Comparison of ENCODE assay signal across 11 cellular contexts in genomic region chr5:150142800-150143724, GRCh38.
A peak's percentile ranks its signal among the peaks of the same experiment; 100 is the strongest.
DNase-seq lines count a peak whose midpoint lies in the region; ATAC-seq and TF ChIP-seq lines count a peak whose summit lies in the region.
"Had no signal": no experiment of that assay in that cellular context is flagged by ENCODE, and none has a peak within 500 bp of the region (broad histone marks: within the 10 kb centered on the region; RNA-seq: fewer than 3 reads in every experiment).

No MANE protein-coding gene starts in this region.

- H3K36me3 ChIP-seq in ACC112 (ENCODE audit: insufficient read depth, low read length) (no peaks in the 10 kb centered on the region), mucosa of rectum (ENCODE audit: control insufficient read depth in 2 of 2, insufficient read depth in 2 of 2, low read length in 2 of 2) (no peaks in the 10 kb centered on the region)

- no peaks in the 10 kb centered on the region for H3K9me3 ChIP-seq in mucosa of rectum (ENCODE audit: control insufficient read depth in 2 of 2, low read length in 2 of 2)

- peak overlapping the region; percentile 98 for H3K27ac ChIP-seq in ACC112 (ENCODE audit: low read depth, low read length)
- H3K27ac ChIP-seq in mucosa of rectum (ENCODE audit: low read depth in 2 of 2, low read length in 2 of 2): peak overlapping the region; percentile 72 to 78

- H3K4me1 ChIP-seq in ACC112 (ENCODE audit: control insufficient read depth, insufficient read depth, low read length, unreplicated experiment) (peaks cover 81% of the 10 kb centered on the region), mucosa of rectum (ENCODE audit: control insufficient read depth in 2 of 2, insufficient read depth in 2 of 2, low read length in 2 of 2) (peaks cover 24 to 25% of the 10 kb centered on the region in 2 donors)

- DNase-seq in NB4 (ENCODE audit: low read depth) (peak; percentile 84), dedifferentiated amniotic fluid mesenchymal stem cell (ENCODE audit: extremely low spot score) (peak; percentile 94), midbrain (lab: John Stamatoyannopoulos, UW) (no peak), HuH-7.5 (ENCODE audit: low spot score) (no peak), NCI-H524 treated with DMSO at 0.1 percent for 48 hours (lab: John Stamatoyannopoulos, UW) (no peak)
- DNase-seq: DND-41, naive B cell, SHP77 had no signal

- peak overlapping the region; percentile 22 for H3K4me3 ChIP-seq in ACC112 (ENCODE audit: low read depth, low read length)
- peak overlapping the region; percentile 39 for H3K4me3 ChIP-seq in NB4 (ENCODE audit: low read depth, low read length)
- H3K4me3 ChIP-seq in mucosa of rectum (ENCODE audit: low read length in 2 of 2): no peak overlapping the region

- no peak for TF ChIP-seq POLR2A in NB4 (IDR thresholded peaks at IDR 0.05; ENCODE audit: extremely low read depth, insufficient read length)

- H3K27me3 ChIP-seq in ACC112 (ENCODE audit: insufficient read depth, low read length) (no peaks in the 10 kb centered on the region), mucosa of rectum (ENCODE audit: control insufficient read depth in 2 of 2, insufficient read depth in 2 of 2, low read length in 2 of 2) (no peaks in the 10 kb centered on the region)

- no peak for ATAC-seq in GM21526 (IDR thresholded peaks at IDR 0.05; ENCODE audit: low FRiP score, unreplicated experiment)

- peaks cover 45% of the 10 kb centered on the region for H3K79me2 ChIP-seq in ACC112 (ENCODE audit: control insufficient read depth, insufficient read depth, low read length, unreplicated experiment)

- no peak overlapping the region for H2AFZ ChIP-seq in ACC112 (ENCODE audit: low read length, unreplicated experiment)

- H3K9ac ChIP-seq in mucosa of rectum (ENCODE audit: low read depth in 1 of 2, low read length in 2 of 2): no peak overlapping the region

- no peak for TF ChIP-seq CTCF in NB4 (IDR thresholded peaks at IDR 0.05; ENCODE audit: low read depth, low read length)

Comparison
In these comparisons a context has a peak if more than half of its experiments do, and no peak if none do; other contexts are left out.
1. H3K4me3 ChIP-seq: peak in ACC112 (single experiment) and NB4 (single experiment); none in mucosa of rectum (0 of 2).
2. DNase-seq: peak in NB4 (single experiment) and dedifferentiated amniotic fluid mesenchymal stem cell (single experiment); none in midbrain (single experiment), HuH-7.5 (single experiment) and NCI-H524 treated with DMSO at 0.1 percent for 48 hours (single experiment).